Comparison of ENCODE assay signal across 9 cellular contexts in genomic region chr4:41257901-41258300, GRCh38. TPM values are rescaled to one million over a fixed set of nuclear protein-coding genes. Genes with fewer than 3 reads are reported as not detected.
DNase-seq lines count a peak whose midpoint lies in the region; ATAC-seq and TF ChIP-seq lines count a peak whose summit lies in the region.
"Had no signal": no experiment of that assay in that cellular context is flagged by ENCODE, and none has a peak within 500 bp of the region (broad histone marks: within the 10 kb centered on the region; RNA-seq: fewer than 3 reads in every experiment).

No MANE protein-coding gene starts in this region.

- peaks cover 62% of the 10 kb centered on the region for H3K27me3 Mint-ChIP-seq in stimulated activated naive CD8-positive, alpha-beta T cell treated with anti-CD3 and anti-CD28 coated beads, Interleukin-15, amount 100 ng/mL, for 72 hours

- TF ChIP-seq CTCF in SK-N-SH (IDR thresholded peaks at IDR 0.05): no peak
- no peak for TF ChIP-seq CTCF in VCaP (conservative IDR thresholded peaks at IDR 0.05)

- TF ChIP-seq RAD21 in SK-N-SH (IDR thresholded peaks at IDR 0.05; ENCODE audit: low read length): no peak

- peaks cover 37 to 39% of the 10 kb centered on the region in 2 experiments for H3K36me3 ChIP-seq in SK-N-SH (replicated peaks in 1 of 2; ENCODE audit: control insufficient read depth in 1 of 2, insufficient read depth in 2 of 2, low read length in 1 of 2)
- peaks cover 29% of the 10 kb centered on the region for H3K36me3 ChIP-seq in iPS DF 6.9 (ENCODE audit: control insufficient read depth, insufficient read depth, low read length)

- no peak for ATAC-seq in SK-N-SH treated with all-trans-retinoic acid at 6 μM for 48 hours
- no peak for ATAC-seq in stimulated activated naive CD8-positive, alpha-beta T cell treated with anti-CD3 and anti-CD28 coated beads, Interleukin-15, amount 100 ng/mL, for 72 hours
- no peak for ATAC-seq in left colon

- peak; percentile 18 for DNase-seq in SK-N-SH
- DNase-seq in iPS DF 6.9 (ENCODE audit: low read depth, low spot score): no peak
- no peak for DNase-seq in stimulated activated naive CD8-positive, alpha-beta T cell treated with anti-CD3 and anti-CD28 coated beads, Interleukin-15, amount 100 ng/mL, for 72 hours
- no peak for DNase-seq in left colon
- DNase-seq in NOMO-1 treated with dmso at 0.1 percent for 144 hours (lab: John Stamatoyannopoulos, UW; ENCODE audit: unreplicated experiment): no peak
- DNase-seq in GM19238 (ENCODE audit: insufficient read length, low spot score): no peak
- DNase-seq: DND-41 had no signal

- TF ChIP-seq EP300 in SK-N-SH (IDR thresholded peaks at IDR 0.05; ENCODE audit: borderline replicate concordance in 1 of 2, low read depth in 1 of 2, low read length in 1 of 2): no peak

- peaks cover 41% of the 10 kb centered on the region; the same call in 1 of the 2 replicates for H3K79me2 ChIP-seq in SK-N-SH (ENCODE audit: insufficient read depth)

- H3K4me3 ChIP-seq in SK-N-SH (ENCODE audit: low read depth in 2 of 2, low read length in 1 of 2) (peak overlapping the region; percentile 77 to 97), iPS DF 6.9 (ENCODE audit: low read length) (peak overlapping the region; percentile 71; the same call in 1 of the 2 replicates)

- H3K4me2 ChIP-seq in SK-N-SH: peak overlapping the region; percentile 89

- H3K9me3 Mint-ChIP-seq in stimulated activated naive CD8-positive, alpha-beta T cell treated with anti-CD3 and anti-CD28 coated beads, Interleukin-15, amount 100 ng/mL, for 72 hours: no peaks in the 10 kb centered on the region

- peak overlapping the region in 1 of 2 donors; percentile 85 for H3K27ac Mint-ChIP-seq in stimulated activated naive CD8-positive, alpha-beta T cell treated with anti-CD3 and anti-CD28 coated beads, Interleukin-15, amount 100 ng/mL, for 72 hours

- peaks cover 8% of the 10 kb centered on the region for H3F3A ChIP-seq in SK-N-SH (replicated peaks; ENCODE audit: insufficient read depth)

- peaks cover 23% of the 10 kb centered on the region for H4K20me1 ChIP-seq in SK-N-SH (ENCODE audit: insufficient read depth)

- 19% methylated on average over 11 of the region's 11 CpGs for WGBS in SK-N-SH (ENCODE audit: low lambda C conversion rate)
- no CpG with 5 or more reads among the region's 11 CpGs for WGBS in iPS DF 6.9 (ENCODE audit: insufficient coverage, insufficient read length)

- H3K4me1 ChIP-seq in SK-N-SH (ENCODE audit: control insufficient read depth in 1 of 2, insufficient read depth in 2 of 2, low read depth in 1 of 2, low read length in 1 of 2): peaks cover 10 to 16% of the 10 kb centered on the region in 2 experiments; a peak in 3 of 4 replicates
- 0 out of 2 replicates have a peak, but pooled peaks cover 3% of the 10 kb centered on the region for H3K4me1 ChIP-seq in iPS DF 6.9 (ENCODE audit: control insufficient read depth, insufficient read depth, low read length)

- H3K4me3 Mint-ChIP-seq in stimulated activated naive CD8-positive, alpha-beta T cell treated with anti-CD3 and anti-CD28 coated beads, Interleukin-15, amount 100 ng/mL, for 72 hours: peak overlapping the region; percentile 66 to 73

- CTCF ChIA-PET in SK-N-SH (lab: Yijun Ruan, JAX): interaction anchor here (0.7 to 3.9 kb wide), 16 partner anchors 12 to 760 kb away, joined by 3 to 25 read pairs (median 5); partner anchors contain the start of gene APBB2

- H3K27ac ChIP-seq in SK-N-SH (ENCODE audit: low read depth in 2 of 2, low read length in 1 of 2): peak overlapping the region; percentile 34 to 95
- H3K27ac ChIP-seq in VCaP: peak overlapping the region; percentile 56; the same call in 1 of the 2 replicates
- no peak overlapping the region for H3K27ac ChIP-seq in iPS DF 6.9 (ENCODE audit: low read length)

- H3K27me3 ChIP-seq in SK-N-SH (ENCODE audit: insufficient read depth) (no peaks in the 10 kb centered on the region), iPS DF 6.9 (ENCODE audit: control insufficient read depth, insufficient read depth, low read length) (no peaks in the 10 kb centered on the region)

- H3K4me1 Mint-ChIP-seq in stimulated activated naive CD8-positive, alpha-beta T cell treated with anti-CD3 and anti-CD28 coated beads, Interleukin-15, amount 100 ng/mL, for 72 hours: peaks cover 8% of the 10 kb centered on the region

- H3K9me3 ChIP-seq in SK-N-SH (no peaks in the 10 kb centered on the region), iPS DF 6.9 (ENCODE audit: control insufficient read depth, insufficient read depth, low read length) (no peaks in the 10 kb centered on the region)

- peak overlapping the region; percentile 95 for H3K9ac ChIP-seq in SK-N-SH

- intact Hi-C loops in left colon (cut with DNase I, micrococcal nuclease): no loop called here

- POLR2A ChIA-PET in SK-N-SH (lab: Yijun Ruan, JAX): interaction anchor here (2.2 to 4.7 kb wide), 4 partner anchors 10 to 102 kb away, joined by 10 to 67 read pairs (median 26); partner anchors contain the start of gene APBB2

- no peaks in the 10 kb centered on the region for H3K9me2 ChIP-seq in SK-N-SH

- no peak overlapping the region for H2AFZ ChIP-seq in SK-N-SH (ENCODE audit: low read depth)

TF ChIP-seq in SK-N-SH, 30 proteins besides CTCF, POLR2A, EP300 and RAD21:
- TF ChIP-seq REST (IDR thresholded peaks at IDR 0.05; ENCODE audit: low read depth, low read length): no peak
- no peak for TF ChIP-seq FOSL2 (IDR thresholded peaks at IDR 0.05; ENCODE audit: borderline replicate concordance, low read depth)
- TF ChIP-seq NFIC (IDR thresholded peaks at IDR 0.05; ENCODE audit: borderline replicate concordance): no peak
- TF ChIP-seq SIN3A (IDR thresholded peaks at IDR 0.05; ENCODE audit: borderline replicate concordance, low read depth, low read length): no peak

TF ChIP-seq in SK-N-SH treated with all-trans-retinoic acid at 6 μM for 48 hours, 23 proteins besides CTCF, POLR2A, EP300 and RAD21:
- no peak for TF ChIP-seq POU6F1 (CRISPR knock-in tag; IDR thresholded peaks at IDR 0.05; ENCODE audit: borderline replicate concordance, low read depth)

RNA-seq across cellular contexts. Expression of gene UCHL1, which starts 1.2 kb away (rescaled TPM):
- polyA plus RNA-seq in SK-N-SH (2012; rRNA removed): 1,518 and 1,901 TPM in 2 replicates
- polyA plus RNA-seq in SK-N-SH (2012; cell fraction: cytosol; rRNA removed): 1,568 and 1,703 TPM in 2 replicates
- polyA plus RNA-seq in SK-N-SH (2012; cell fraction: nucleus; rRNA removed): 3,000 and 3,222 TPM in 2 replicates
- total RNA-seq in left colon: 10 to 100 TPM in 1 of 2 donors, 1 to 10 TPM in 1; 4.4 to 12.2 TPM

RNA-seq across cellular contexts. Expression of gene APBB2, which starts 43.6 kb away (rescaled TPM):
- polyA plus RNA-seq in SK-N-SH (2012; rRNA removed): 49.8 and 56.6 TPM in 2 replicates
- 42.3 and 54.5 TPM in 2 replicates for polyA plus RNA-seq in SK-N-SH (2012; cell fraction: cytosol; rRNA removed)
- polyA plus RNA-seq in SK-N-SH (2012; cell fraction: nucleus; rRNA removed): 71.4 and 112 TPM in 2 replicates
- total RNA-seq in left colon: 10 to 100 TPM; 28.2 to 30.7 TPM
